Comparison of ENCODE assay signal across 14 cellular contexts in the genomic region with DNA sequence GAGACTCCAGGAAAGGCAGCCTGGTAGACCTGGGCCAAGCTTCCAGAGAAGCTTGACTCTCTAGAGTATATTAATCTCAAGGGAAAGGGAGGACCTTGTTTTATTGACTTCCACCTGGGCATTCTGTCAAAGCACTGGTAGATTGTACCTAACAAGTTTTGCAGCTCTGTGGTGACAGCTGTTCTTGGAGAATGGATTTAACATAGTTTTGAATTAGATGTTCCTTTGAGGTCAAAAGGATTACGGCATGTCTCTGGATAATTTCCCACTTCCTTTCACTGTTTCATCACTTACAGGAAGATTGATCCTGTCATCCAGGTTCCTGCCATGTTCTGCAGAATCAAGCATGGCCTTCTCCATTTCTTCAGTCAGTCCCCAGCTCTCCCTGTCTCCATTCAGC.
DNase-seq lines count a peak whose midpoint lies in the region; TF ChIP-seq lines count a peak whose summit lies in the region.
"Had no signal": no experiment of that assay in that cellular context is flagged by ENCODE, and none has a peak within 500 bp of the region (broad histone marks: within the 10 kb centered on the region; RNA-seq: fewer than 3 reads in every experiment).

No MANE protein-coding gene starts in this region.

- H3K9me3 ChIP-seq in prostate gland, result no peaks in the 10 kb centered on the region
- H3K9me3 ChIP-seq: gastroesophageal sphincter had no signal

- 48% methylated on average over 1 of the region's 1 CpG for WGBS in prostate gland

- intact Hi-C loops in prostate gland (cut with DNase I) (no loop called here), dorsolateral prefrontal cortex (cut with DNase I) (loop anchor here in 1 of 2 donors (5.0 kb wide), 1 partner anchor 50 kb away; no protein-coding TSS in a partner anchor)

- no peak overlapping the region for H3K27ac ChIP-seq in prostate gland
- H3K27ac ChIP-seq in dorsolateral prefrontal cortex, result peak overlapping the region in 19 of 59 donors; percentile 2 to 77 (median 33)

- no peaks in the 10 kb centered on the region for H3K4me1 ChIP-seq in prostate gland (replicated peaks)

- TF ChIP-seq POLR2A in prostate gland (IDR thresholded peaks at IDR 0.05), result no peak

- H3K36me3 ChIP-seq in prostate gland, result no peaks in the 10 kb centered on the region
- H3K36me3 ChIP-seq: gastroesophageal sphincter had no signal

- no peak for TF ChIP-seq CTCF in fibroblast of mammary gland (conservative IDR thresholded peaks at IDR 0.05; ENCODE audit: control insufficient read depth, insufficient read depth, low read depth, low read length)
- no peak for TF ChIP-seq CTCF in prostate gland (IDR thresholded peaks at IDR 0.05)
- no peak for TF ChIP-seq CTCF in dorsolateral prefrontal cortex (IDR thresholded peaks at IDR 0.05 in 54 of 56, conservative IDR thresholded peaks at IDR 0.05 in 2 of 56; ENCODE audit: low read depth in 1 of 56, partially characterized antibody in 56 of 56)

- H3K27me3 ChIP-seq in prostate gland (replicated peaks; ENCODE audit: insufficient read depth) (no peaks in the 10 kb centered on the region), dorsolateral prefrontal cortex (no peaks in the 10 kb centered on the region)

- H3K4me3 ChIP-seq in fibroblast of mammary gland (ENCODE audit: control insufficient read depth, low read depth, low read length) (no peak overlapping the region), prostate gland (no peak overlapping the region), dorsolateral prefrontal cortex (no peak overlapping the region)
- H3K4me3 ChIP-seq: gastroesophageal sphincter had no signal

- peak; percentile 13 for DNase-seq in Daoy (ENCODE audit: low read depth)
- DNase-seq in MV-4-11 (lab: John Stamatoyannopoulos, UW), result peak; percentile 86
- DNase-seq in fibroblast of mammary gland (ENCODE audit: low read depth), result peak; percentile 38
- peak; percentile 37 for DNase-seq in prostate gland (ENCODE audit: low spot score)
- no peak for DNase-seq in T-helper 9 cell
- no peak for DNase-seq in DMS 273 treated with DMSO at 0.1 percent for 48 hours (lab: John Stamatoyannopoulos, UW)
- no peak for DNase-seq in 8988T
- no peak for DNase-seq in dorsolateral prefrontal cortex
- DNase-seq: activated naive CD4-positive, alpha-beta T cell treated with anti-CD3 and anti-CD28 coated beads, Interleukin-2, amount 50 U/mL, for 16 hours; CD4-positive, alpha-beta memory T cell; central memory CD4-positive, alpha-beta T cell; NCI-H1436; posterior cingulate gyrus had no signal

Comparison
In these comparisons a context has a peak if more than half of its experiments do, and no peak if none do; other contexts are left out.
1. DNase-seq: peak in Daoy (single experiment), MV-4-11 (single experiment), fibroblast of mammary gland (single experiment) and prostate gland (single experiment); none in T-helper 9 cell (single experiment), DMS 273 treated with DMSO at 0.1 percent for 48 hours (single experiment), 8988T (single experiment) and dorsolateral prefrontal cortex (0 of 10).